Comparison of ENCODE assay signal across 27 cellular contexts in the genomic region with DNA sequence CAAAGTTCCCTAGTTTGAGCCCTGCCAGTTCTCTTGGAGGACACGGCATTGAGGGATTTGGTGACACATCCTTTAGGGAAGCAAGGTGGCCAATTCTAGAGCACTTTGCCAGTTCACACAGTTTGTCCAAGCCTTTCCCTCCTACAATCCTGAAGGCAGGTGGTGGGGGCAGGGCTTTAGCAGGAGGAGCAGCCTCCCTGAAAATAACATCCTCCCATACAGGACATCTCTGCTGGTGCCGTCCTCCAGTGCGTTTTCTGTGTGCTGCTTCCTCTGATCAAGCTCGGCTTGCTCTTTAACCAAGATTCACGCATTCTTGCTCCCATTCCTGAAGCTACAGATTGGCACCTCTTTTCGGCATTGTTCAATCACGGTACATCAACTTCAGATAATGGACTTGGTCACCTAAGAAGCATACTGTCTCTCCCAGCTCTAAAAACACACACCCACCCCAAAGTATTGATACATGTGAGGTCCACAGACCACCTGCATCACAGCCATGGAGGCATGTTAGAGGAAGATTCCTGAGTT. TPM values are rescaled to one million over a fixed set of nuclear protein-coding genes. Genes with fewer than 3 reads are reported as not detected.
"Had no signal": no experiment of that assay in that cellular context is flagged by ENCODE, and none has a peak within 500 bp of the region (broad histone marks: within the 10 kb centered on the region; RNA-seq: fewer than 3 reads in every experiment).

No MANE protein-coding gene starts in this region.

- DNase-seq: effector CD4-positive, alpha-beta T cell; foreskin fibroblast; gastrocnemius medialis; head of caudate nucleus; left cardiac atrium; left ventricle myocardium inferior; lower lobe of right lung; naive thymus-derived CD8-positive, alpha-beta T cell; pancreas; right cardiac atrium; spleen; stimulated activated CD4-positive, alpha-beta T cell treated with anti-CD3 and anti-CD28 coated beads, Interleukin-15, amount 100 ng/mL, for 24 hours; stimulated activated CD4-positive, alpha-beta T cell treated with anti-CD3 and anti-CD28 coated beads, Interleukin-2, amount 100 ng/mL, for 48 hours; stimulated activated naive B cell treated with anti-CD40 and anti-IgM and Interleukin-4, amounts not matched to agents 10 μg/mL and 1 μg/mL and 100 μg/mL, for 72 hours; transverse colon; upper lobe of right lung; uterus had no signal

- H3K4me3 Mint-ChIP-seq: central memory CD8-positive, alpha-beta T cell; naive thymus-derived CD8-positive, alpha-beta T cell; stimulated activated naive B cell treated with anti-CD40 and anti-IgM and Interleukin-4, amounts not matched to agents 10 μg/mL and 1 μg/mL and 100 μg/mL, for 72 hours; stimulated activated naive CD8-positive, alpha-beta T cell treated with anti-CD3 and anti-CD28 coated beads, Interleukin-15, Interleukin-2, amounts not matched to agents 100 ng/mL and 50 ng/mL, for 24 hours had no signal

- H3K9me3 Mint-ChIP-seq: central memory CD8-positive, alpha-beta T cell; naive thymus-derived CD8-positive, alpha-beta T cell; stimulated activated naive B cell treated with anti-CD40 and anti-IgM and Interleukin-4, amounts not matched to agents 10 μg/mL and 1 μg/mL and 100 μg/mL, for 72 hours; stimulated activated naive CD8-positive, alpha-beta T cell treated with anti-CD3 and anti-CD28 coated beads, Interleukin-15, Interleukin-2, amounts not matched to agents 100 ng/mL and 50 ng/mL, for 24 hours had no signal

- H3K4me1 Mint-ChIP-seq: central memory CD8-positive, alpha-beta T cell; naive thymus-derived CD8-positive, alpha-beta T cell; stimulated activated naive B cell treated with anti-CD40 and anti-IgM and Interleukin-4, amounts not matched to agents 10 μg/mL and 1 μg/mL and 100 μg/mL, for 72 hours had no signal

- H3K27me3 Mint-ChIP-seq: stimulated activated naive B cell treated with anti-CD40 and anti-IgM and Interleukin-4, amounts not matched to agents 10 μg/mL and 1 μg/mL and 100 μg/mL, for 72 hours; stimulated activated naive CD8-positive, alpha-beta T cell treated with anti-CD3 and anti-CD28 coated beads, Interleukin-15, Interleukin-2, amounts not matched to agents 100 ng/mL and 50 ng/mL, for 24 hours had no signal

- ATAC-seq: esophagus mucosa; gastrocnemius medialis; naive thymus-derived CD8-positive, alpha-beta T cell; pancreas; stimulated activated naive B cell treated with anti-CD40 and anti-IgM and Interleukin-4, amounts not matched to agents 10 μg/mL and 1 μg/mL and 100 μg/mL, for 72 hours; upper lobe of right lung had no signal

- H3K27ac Mint-ChIP-seq: naive thymus-derived CD8-positive, alpha-beta T cell; progenitor cell of endocrine pancreas; stimulated activated naive B cell treated with anti-CD40 and anti-IgM and Interleukin-4, amounts not matched to agents 10 μg/mL and 1 μg/mL and 100 μg/mL, for 72 hours; stimulated activated naive CD8-positive, alpha-beta T cell treated with anti-CD3 and anti-CD28 coated beads, Interleukin-15, Interleukin-2, amounts not matched to agents 100 ng/mL and 50 ng/mL, for 24 hours had no signal

- H3K36me3 Mint-ChIP-seq: naive thymus-derived CD8-positive, alpha-beta T cell; stimulated activated naive B cell treated with anti-CD40 and anti-IgM and Interleukin-4, amounts not matched to agents 10 μg/mL and 1 μg/mL and 100 μg/mL, for 72 hours had no signal

- H3K4me3 ChIP-seq: coronary artery, gastrocnemius medialis, left ventricle myocardium inferior, lower lobe of right lung, pancreas, skin epidermis, spleen, suprapubic skin, transverse colon, upper lobe of right lung, uterus had no signal

RNA-seq across cellular contexts. Expression of a gene that starts 7.5 kb away (rescaled TPM):
- total RNA-seq: dermis microvascular lymphatic vessel endothelial cell; glomerular endothelial cell; myocyte; naive thymus-derived CD8-positive, alpha-beta T cell; progenitor cell of endocrine pancreas had no signal
